Comparison of ENCODE assay signal across 10 cellular contexts in the genomic region with DNA sequence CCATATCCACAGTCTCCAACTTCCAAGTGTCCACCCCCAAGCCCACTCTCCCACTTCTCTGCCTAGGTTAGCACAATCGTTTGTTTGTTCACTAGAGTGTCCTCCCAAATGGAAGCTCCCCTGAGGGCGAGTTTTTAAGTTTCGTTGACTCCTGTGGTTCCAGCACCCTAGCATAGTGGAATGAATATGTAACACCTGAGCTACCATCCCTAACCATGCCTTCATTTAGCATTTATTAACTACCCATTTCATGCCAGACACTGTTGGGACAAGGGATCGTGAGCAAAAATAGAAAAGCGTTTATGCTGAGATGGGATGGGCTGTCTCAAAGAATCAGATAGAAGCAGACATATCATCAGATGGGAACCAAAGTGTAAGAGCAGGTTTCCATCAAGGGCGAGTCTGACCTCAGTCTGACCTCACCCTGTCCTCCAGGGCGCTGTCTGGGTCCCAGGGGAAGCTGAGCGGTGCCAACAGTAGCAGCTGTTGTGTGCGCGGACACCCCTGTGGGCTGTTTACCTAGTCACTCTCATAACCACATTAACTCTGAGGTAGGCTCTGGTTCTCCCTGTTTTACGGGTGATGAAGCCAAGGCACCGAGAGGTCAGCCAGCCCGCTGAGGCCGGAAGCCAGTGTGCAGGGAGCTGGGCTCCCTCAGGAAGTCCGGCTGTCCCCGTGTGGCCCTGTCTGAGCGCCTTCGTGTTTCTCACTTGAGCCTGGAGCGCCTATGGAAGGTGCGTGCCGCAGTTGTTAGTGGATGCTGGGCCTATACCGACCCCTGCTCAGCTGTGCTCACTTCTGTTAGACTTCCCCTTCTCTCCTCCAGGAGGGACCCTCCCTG. TPM values are rescaled to one million over a fixed set of nuclear protein-coding genes. Genes with fewer than 3 reads are reported as not detected.
DNase-seq lines count a peak whose midpoint lies in the region; ATAC-seq and FAIRE-seq lines count a peak whose summit lies in the region.
"Had no signal": no experiment of that assay in that cellular context is flagged by ENCODE, and none has a peak within 500 bp of the region (broad histone marks: within the 10 kb centered on the region; RNA-seq: fewer than 3 reads in every experiment).

No MANE protein-coding gene starts in this region.

- DNase-seq in NCI-H1417 (lab: John Stamatoyannopoulos, UW) (peak in 2 of 3 experiments; percentile 49 to 85), NCI-H1417 treated with DMSO at 0.1 percent for 48 hours (lab: John Stamatoyannopoulos, UW) (no peak), RCC 7860 (ENCODE audit: low spot score) (peak; percentile 17), right cardiac atrium (peak; percentile 49 to 80 (median 79)), hepatic stellate cell (ENCODE audit: low spot score) (no peak)
- DNase-seq: stimulated activated CD4-positive, alpha-beta T cell treated with anti-CD3 and anti-CD28 coated beads, Interleukin-4, amount 100 ng/mL, for 24 hours had no signal

- intact Hi-C loops in right cardiac atrium (cut with DNase I) = no loop called here

- H3K4me3 Mint-ChIP-seq in stimulated activated memory B cell treated with anti-CD40 and anti-IgM and Interleukin-4, amounts not matched to agents 10 μg/mL and 1 μg/mL and 100 μg/mL, for 72 hours = peak overlapping the region; percentile 32

- H3K4me3 ChIP-seq in right cardiac atrium (ENCODE audit: low read length) = no peak overlapping the region

- H3K4me1 ChIP-seq in right cardiac atrium (ENCODE audit: control insufficient read depth, insufficient read depth, low read length) = peaks cover 2% of the 10 kb centered on the region

- H3K27me3 ChIP-seq in right cardiac atrium (ENCODE audit: control insufficient read depth, insufficient read depth) = no peaks in the 10 kb centered on the region

- H3K27me3 Mint-ChIP-seq in stimulated activated memory B cell treated with anti-CD40 and anti-IgM and Interleukin-4, amounts not matched to agents 10 μg/mL and 1 μg/mL and 100 μg/mL, for 72 hours = no peaks in the 10 kb centered on the region

- peaks cover 45% of the 10 kb centered on the region for H3K36me3 Mint-ChIP-seq in stimulated activated memory B cell treated with anti-CD40 and anti-IgM and Interleukin-4, amounts not matched to agents 10 μg/mL and 1 μg/mL and 100 μg/mL, for 72 hours

- ATAC-seq in right cardiac atrium (peak; percentile 46 to 58), HG03108 (IDR thresholded peaks at IDR 0.05; ENCODE audit: unreplicated experiment) (no peak), HG03460 (IDR thresholded peaks at IDR 0.05; ENCODE audit: unreplicated experiment) (no peak)
- peak; percentile 99 for ATAC-seq in stimulated activated memory B cell treated with anti-CD40 and anti-IgM and Interleukin-4, amounts not matched to agents 10 μg/mL and 1 μg/mL and 100 μg/mL, for 72 hours

- H3K27ac ChIP-seq in right cardiac atrium (ENCODE audit: low read length) = no peak overlapping the region

- no peak for FAIRE-seq in RCC 7860 (lab: Jason Lieb, UNC)
- FAIRE-seq: TTC549 had no signal

- H3K27ac Mint-ChIP-seq in stimulated activated memory B cell treated with anti-CD40 and anti-IgM and Interleukin-4, amounts not matched to agents 10 μg/mL and 1 μg/mL and 100 μg/mL, for 72 hours = peak overlapping the region; percentile 74

- H3K9me3 Mint-ChIP-seq in stimulated activated memory B cell treated with anti-CD40 and anti-IgM and Interleukin-4, amounts not matched to agents 10 μg/mL and 1 μg/mL and 100 μg/mL, for 72 hours = no peaks in the 10 kb centered on the region

- no peaks in the 10 kb centered on the region for H3K9me3 ChIP-seq in right cardiac atrium (ENCODE audit: control insufficient read depth, low read length)

- WGBS in right cardiac atrium = 45% methylated on average over 22 of the region's 22 CpGs

- H3K4me1 Mint-ChIP-seq in stimulated activated memory B cell treated with anti-CD40 and anti-IgM and Interleukin-4, amounts not matched to agents 10 μg/mL and 1 μg/mL and 100 μg/mL, for 72 hours = peaks cover 84% of the 10 kb centered on the region

RNA-seq across cellular contexts. Expression of a gene that starts 6.2 kb away (rescaled TPM):
- 10 to 100 TPM; 37.1 to 41.1 (median 39.2) TPM for total RNA-seq in right cardiac atrium
- 32.1 TPM for polyA plus RNA-seq in right cardiac atrium

RNA-seq across cellular contexts. Expression of a gene that starts 42.4 kb away (rescaled TPM):
- total RNA-seq in right cardiac atrium = 1 to 10 TPM in 2 of 4 donors, under 1 TPM in 2; 0.71 to 2.0 (median 1.2) TPM
- polyA plus RNA-seq in right cardiac atrium = 0.72 TPM

RNA-seq across cellular contexts. Expression of a gene that starts 44.4 kb away (rescaled TPM):
- 10 to 100 TPM; 56.2 to 81.5 (median 65.3) TPM for total RNA-seq in right cardiac atrium
- 60.7 TPM for polyA plus RNA-seq in right cardiac atrium

RNA-seq across cellular contexts. Expression of a gene that starts 47.1 kb away (rescaled TPM):
- 10 to 100 TPM; 39.1 to 47.9 (median 40.4) TPM for total RNA-seq in right cardiac atrium
- 53.9 TPM for polyA plus RNA-seq in right cardiac atrium

RNA-seq across cellular contexts. Expression of a gene that starts 54.0 kb away (rescaled TPM):
- total RNA-seq in right cardiac atrium = 10 to 100 TPM; 24.7 to 50.8 (median 38.4) TPM
- 23.0 TPM for polyA plus RNA-seq in right cardiac atrium

Comparison
In these comparisons a context has a peak if more than half of its experiments do, and no peak if none do; other contexts are left out.
1. DNase-seq: peak in NCI-H1417 (2 of 3), RCC 7860 (single experiment) and right cardiac atrium (3 of 3); none in NCI-H1417 treated with DMSO at 0.1 percent for 48 hours (single experiment) and hepatic stellate cell (single experiment).
2. ATAC-seq: peak in right cardiac atrium (2 of 2) and stimulated activated memory B cell treated with anti-CD40 and anti-IgM and Interleukin-4, amounts not matched to agents 10 μg/mL and 1 μg/mL and 100 μg/mL, for 72 hours (single experiment); none in HG03108 (single experiment) and HG03460 (single experiment).